ENCODE assay signal across 8 cellular contexts in the genomic region with DNA sequence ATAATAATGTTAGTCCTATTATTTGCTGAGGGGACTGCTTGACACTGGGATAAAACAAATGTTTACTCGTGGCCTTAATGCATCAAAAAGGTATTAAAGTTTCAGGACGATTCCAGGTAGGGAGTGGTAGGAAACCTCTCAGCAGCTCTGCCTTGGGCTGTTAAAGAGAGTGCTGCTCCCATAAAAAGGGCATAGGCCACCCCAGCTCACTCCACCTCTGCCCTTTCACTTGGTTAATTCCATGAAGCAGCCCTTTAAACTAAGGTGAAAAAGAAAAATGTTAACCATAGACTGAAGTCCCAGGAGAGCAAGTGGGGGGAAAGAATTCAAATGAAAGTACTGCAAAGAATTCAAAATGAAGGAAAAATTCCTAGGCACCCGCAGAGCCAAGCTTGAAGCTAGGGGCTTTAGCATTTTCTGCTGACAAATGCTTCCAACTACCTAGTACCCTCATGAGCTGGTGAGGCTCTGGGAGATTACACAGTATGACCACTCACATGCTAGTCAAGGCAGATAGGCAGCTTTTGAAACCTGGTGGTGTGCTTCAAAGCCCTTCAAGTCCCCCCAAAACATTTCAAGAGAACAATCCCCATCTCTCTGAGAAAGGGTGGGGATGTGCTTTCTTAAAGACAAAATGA. TPM values are rescaled to one million over a fixed set of nuclear protein-coding genes. Genes with fewer than 3 reads are reported as not detected.
A peak's percentile ranks its signal among the peaks of the same experiment; 100 is the strongest.
DNase-seq lines count a peak whose midpoint lies in the region; ATAC-seq, FAIRE-seq and TF ChIP-seq lines count a peak whose summit lies in the region.

No MANE protein-coding gene starts in this region.

- H3K4me3 ChIP-seq in dorsolateral prefrontal cortex (peak overlapping the region in 33 of 59 donors; percentile 3 to 58 (median 28)), skin epidermis (no peak overlapping the region)

- DNase-seq in dorsolateral prefrontal cortex: no peak
- no peak for DNase-seq in GM03348 (ENCODE audit: low spot score)
- no peak for DNase-seq in urothelium cell line (ENCODE audit: low spot score)
- no peak for DNase-seq in SHP77 (lab: John Stamatoyannopoulos, UW)
- DNase-seq in stimulated activated CD4-positive, alpha-beta T cell treated with anti-CD3 and anti-CD28 coated beads, Interleukin-4, amount 100 ng/mL, for 1 hour: no peak

- ATAC-seq in GM19455 (IDR thresholded peaks at IDR 0.05; ENCODE audit: unreplicated experiment) (peak; percentile 15), HG03066 (IDR thresholded peaks at IDR 0.05; ENCODE audit: low read depth, unreplicated experiment) (peak; percentile 15)

- intact Hi-C loops in dorsolateral prefrontal cortex (cut with DNase I): loop anchor here in 1 of 2 donors (5.0 kb wide), 2 partner anchors 49 to 144 kb away; no protein-coding TSS in a partner anchor

- no peak for TF ChIP-seq CTCF in dorsolateral prefrontal cortex (IDR thresholded peaks at IDR 0.05 in 54 of 56, conservative IDR thresholded peaks at IDR 0.05 in 2 of 56; ENCODE audit: low read depth in 1 of 56, partially characterized antibody in 56 of 56)

- peak overlapping the region in 57 of 59 donors; percentile 5 to 89 (median 70) for H3K27ac ChIP-seq in dorsolateral prefrontal cortex
- peak overlapping the region in 18 of 21 experiments; percentile 39 to 92 (median 72) for H3K27ac ChIP-seq in skin epidermis

- no peak for FAIRE-seq in urothelium cell line (lab: Jason Lieb, UNC)

- no peaks in the 10 kb centered on the region for H3K27me3 ChIP-seq in dorsolateral prefrontal cortex

RNA-seq across cellular contexts. Expression of a gene that starts 8.5 kb away (rescaled TPM):
- 10 to 100 TPM; 38.3 to 97.2 (median 59.3) TPM for total RNA-seq in dorsolateral prefrontal cortex

Comparison
In these comparisons a context has a peak if more than half of its experiments do, and no peak if none do; other contexts are left out.
1. H3K4me3 ChIP-seq: peak in dorsolateral prefrontal cortex (33 of 59); none in skin epidermis (0 of 7).